In genomic region chr6:139126255-139126654, GRCh38 we compare ENCODE assay signal across 9 cellular contexts. TPM values are rescaled to one million over a fixed set of nuclear protein-coding genes. Genes with fewer than 3 reads are reported as not detected.
DNase-seq lines count a peak whose midpoint lies in the region; ATAC-seq, FAIRE-seq and TF ChIP-seq lines count a peak whose summit lies in the region.
"Had no signal": no experiment of that assay in that cellular context is flagged by ENCODE, and none has a peak within 500 bp of the region (broad histone marks: within the 10 kb centered on the region; RNA-seq: fewer than 3 reads in every experiment).

No MANE protein-coding gene starts in this region.

- peak; percentile 60 for DNase-seq in activated CD4-positive, alpha-beta T cell treated with anti-CD3 and anti-CD28 coated beads for 36 hours
- no peak for DNase-seq in activated CD4-positive, alpha-beta T cell treated with anti-CD3 and anti-CD28 coated beads, Interleukin-2, amount 50 U/mL, for 1 hour
- DNase-seq in SKM-1 (lab: John Stamatoyannopoulos, UW; ENCODE audit: unreplicated experiment), result peak; percentile 53
- no peak for DNase-seq in stimulated activated naive B cell treated with anti-CD40 and anti-IgM and Interleukin-4, amounts not matched to agents 10 μg/mL and 1 μg/mL and 100 μg/mL, for 72 hours
- no peak for DNase-seq in GM12891 (ENCODE audit: insufficient read length, low spot score)
- no peak for DNase-seq in stimulated activated CD8-positive, alpha-beta memory T cell treated with anti-CD3 and anti-CD28 coated beads, Interleukin-4, amount 100 ng/mL, for 48 hours

- peaks cover 57% of the 10 kb centered on the region for H3K4me1 Mint-ChIP-seq in activated CD4-positive, alpha-beta T cell treated with anti-CD3 and anti-CD28 coated beads for 36 hours
- H3K4me1 Mint-ChIP-seq in stimulated activated naive B cell treated with anti-CD40 and anti-IgM and Interleukin-4, amounts not matched to agents 10 μg/mL and 1 μg/mL and 100 μg/mL, for 72 hours, result peaks cover 27 to 53% of the 10 kb centered on the region in 2 donors

- peak; percentile 57 for ATAC-seq in activated CD4-positive, alpha-beta T cell treated with anti-CD3 and anti-CD28 coated beads for 36 hours
- ATAC-seq in esophagus mucosa, result peak; percentile 55
- no peak for ATAC-seq in stimulated activated naive B cell treated with anti-CD40 and anti-IgM and Interleukin-4, amounts not matched to agents 10 μg/mL and 1 μg/mL and 100 μg/mL, for 72 hours (replicated peaks)
- no peak for ATAC-seq in GM19397 (IDR thresholded peaks at IDR 0.05; ENCODE audit: unreplicated experiment)

- H3K9me3 Mint-ChIP-seq in activated CD4-positive, alpha-beta T cell treated with anti-CD3 and anti-CD28 coated beads for 36 hours (ENCODE audit: low read depth), result peaks cover 2% of the 10 kb centered on the region
- H3K9me3 Mint-ChIP-seq in stimulated activated naive B cell treated with anti-CD40 and anti-IgM and Interleukin-4, amounts not matched to agents 10 μg/mL and 1 μg/mL and 100 μg/mL, for 72 hours, result peaks cover 0 to 3% of the 10 kb centered on the region in 2 donors

- peaks cover under 1% of the 10 kb centered on the region for H3K36me3 Mint-ChIP-seq in activated CD4-positive, alpha-beta T cell treated with anti-CD3 and anti-CD28 coated beads for 36 hours (ENCODE audit: low read depth)
- peaks cover 4% of the 10 kb centered on the region in 2 donors for H3K36me3 Mint-ChIP-seq in stimulated activated naive B cell treated with anti-CD40 and anti-IgM and Interleukin-4, amounts not matched to agents 10 μg/mL and 1 μg/mL and 100 μg/mL, for 72 hours

- POLR2A ChIA-PET in activated CD4-positive, alpha-beta T cell treated with anti-CD3 and anti-CD28 coated beads for 36 hours (lab: Charles Lee), result interaction anchor here (0.6 to 1.7 kb wide), 8 partner anchors 8 to 36 kb away, joined by 3 to 4 read pairs (median 3); no protein-coding TSS in a partner anchor

- H3K27me3 Mint-ChIP-seq in activated CD4-positive, alpha-beta T cell treated with anti-CD3 and anti-CD28 coated beads for 36 hours, result no peaks in the 10 kb centered on the region
- no peaks in the 10 kb centered on the region for H3K27me3 Mint-ChIP-seq in stimulated activated naive B cell treated with anti-CD40 and anti-IgM and Interleukin-4, amounts not matched to agents 10 μg/mL and 1 μg/mL and 100 μg/mL, for 72 hours

- CTCF ChIA-PET in activated CD4-positive, alpha-beta T cell treated with anti-CD3 and anti-CD28 coated beads for 36 hours (lab: Charles Lee), result interaction anchor here (0.6 to 2.7 kb wide), 13 partner anchors 10 to 310 kb away, joined by 3 to 18 read pairs (median 4); no protein-coding TSS in a partner anchor

- FAIRE-seq in GM12891 (lab: Jason Lieb, UNC), result no peak
- FAIRE-seq: H54 had no signal

- no peak overlapping the region for H3K4me3 Mint-ChIP-seq in activated CD4-positive, alpha-beta T cell treated with anti-CD3 and anti-CD28 coated beads for 36 hours
- no peak overlapping the region for H3K4me3 Mint-ChIP-seq in stimulated activated naive B cell treated with anti-CD40 and anti-IgM and Interleukin-4, amounts not matched to agents 10 μg/mL and 1 μg/mL and 100 μg/mL, for 72 hours

- intact Hi-C loops in activated CD4-positive, alpha-beta T cell treated with anti-CD3 and anti-CD28 coated beads for 36 hours (cut with DNase I, micrococcal nuclease), result loop anchor here in 1 of 2 experiments (5.0 kb wide), 1 partner anchor 309 kb away; no protein-coding TSS in a partner anchor

- peak overlapping the region; percentile 95 for H3K27ac Mint-ChIP-seq in activated CD4-positive, alpha-beta T cell treated with anti-CD3 and anti-CD28 coated beads for 36 hours
- H3K27ac Mint-ChIP-seq in stimulated activated naive B cell treated with anti-CD40 and anti-IgM and Interleukin-4, amounts not matched to agents 10 μg/mL and 1 μg/mL and 100 μg/mL, for 72 hours, result peak overlapping the region; percentile 65

- no peak for TF ChIP-seq POLR2A in GM12891 (IDR thresholded peaks at IDR 0.05; ENCODE audit: low read depth, low read length)

TF ChIP-seq in GM12891, 5 proteins besides CTCF, POLR2A, EP300 and RAD21:
- TF ChIP-seq POU2F2 (IDR thresholded peaks at IDR 0.05; ENCODE audit: low read depth, low read length) (no peak), TAF1 (IDR thresholded peaks at IDR 0.05; ENCODE audit: low read depth, low read length) (no peak), POLR2AphosphoS5 (IDR thresholded peaks at IDR 0.05; ENCODE audit: low read depth, low read length) (no peak), PAX5 (IDR thresholded peaks at IDR 0.05; ENCODE audit: insufficient read depth, low read length, severe bottlenecking) (no peak), SPI1 (IDR thresholded peaks at IDR 0.05; ENCODE audit: low read depth, low read length) (no peak)

RNA-seq across cellular contexts. Expression of gene HECA, which starts 8.6 kb away (rescaled TPM):
- total RNA-seq in activated CD4-positive, alpha-beta T cell treated with anti-CD3 and anti-CD28 coated beads for 36 hours, result 10 to 100 TPM; 51.6 to 63.4 TPM
- 23.6 TPM for total RNA-seq in esophagus mucosa
- 0.86 TPM for polyA plus RNA-seq in GM12891 (2012; ENCODE audit: low read depth, missing spikeins)

Comparison
In these comparisons a context has a peak if more than half of its experiments do, and no peak if none do; other contexts are left out.
1. DNase-seq: peak in activated CD4-positive, alpha-beta T cell treated with anti-CD3 and anti-CD28 coated beads for 36 hours (single experiment) and SKM-1 (single experiment); none in activated CD4-positive, alpha-beta T cell treated with anti-CD3 and anti-CD28 coated beads, Interleukin-2, amount 50 U/mL, for 1 hour (single experiment), stimulated activated naive B cell treated with anti-CD40 and anti-IgM and Interleukin-4, amounts not matched to agents 10 μg/mL and 1 μg/mL and 100 μg/mL, for 72 hours (single experiment), GM12891 (single experiment) and stimulated activated CD8-positive, alpha-beta memory T cell treated with anti-CD3 and anti-CD28 coated beads, Interleukin-4, amount 100 ng/mL, for 48 hours (single experiment).
2. ATAC-seq: peak in activated CD4-positive, alpha-beta T cell treated with anti-CD3 and anti-CD28 coated beads for 36 hours (single experiment) and esophagus mucosa (single experiment); none in stimulated activated naive B cell treated with anti-CD40 and anti-IgM and Interleukin-4, amounts not matched to agents 10 μg/mL and 1 μg/mL and 100 μg/mL, for 72 hours (0 of 2) and GM19397 (single experiment).